Comparison of ENCODE assay signal across 20 cellular contexts in the genomic region with DNA sequence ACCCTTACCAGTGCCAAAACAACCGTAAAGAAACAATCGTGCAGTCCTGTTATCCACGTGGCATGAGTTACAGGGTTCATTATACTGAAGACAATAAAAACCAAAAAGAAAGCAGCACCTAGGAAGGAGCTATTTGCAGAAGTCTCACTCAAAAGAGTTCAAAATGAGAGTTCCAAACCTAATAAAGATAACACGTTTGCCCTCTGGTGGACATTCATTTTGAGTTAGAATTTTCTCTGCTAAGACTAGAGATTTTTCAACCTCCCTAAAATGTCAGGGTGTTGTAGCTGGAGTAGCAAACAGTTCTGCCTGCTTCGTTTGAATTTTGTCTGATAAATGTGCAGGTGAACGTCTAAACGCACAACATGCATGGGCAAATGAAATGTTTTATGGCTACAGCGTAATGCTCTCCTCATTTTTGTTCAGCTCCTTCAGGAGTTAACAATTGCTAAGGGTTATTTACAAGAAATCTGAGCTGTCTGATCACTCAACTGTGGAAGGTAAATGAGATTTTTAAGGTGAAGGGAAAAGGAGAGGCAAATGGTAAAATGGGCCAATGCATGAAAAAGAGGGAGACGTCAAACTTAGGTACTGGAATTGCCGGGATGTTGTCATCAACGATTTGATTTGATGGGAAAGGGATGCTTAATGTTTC.
A peak's percentile ranks its signal among the peaks of the same experiment; 100 is the strongest.
DNase-seq lines count a peak whose midpoint lies in the region; ATAC-seq, FAIRE-seq and TF ChIP-seq lines count a peak whose summit lies in the region.
"Had no signal": no experiment of that assay in that cellular context is flagged by ENCODE, and none has a peak within 500 bp of the region (broad histone marks: within the 10 kb centered on the region; RNA-seq: fewer than 3 reads in every experiment).

No MANE protein-coding gene starts in this region.

- H3K9me3 ChIP-seq in astrocyte (ENCODE audit: insufficient read depth, low read depth, low read length) = no peaks in the 10 kb centered on the region
- H3K9me3 ChIP-seq in SJCRH30 (replicated peaks) = no peaks in the 10 kb centered on the region
- H3K9me3 ChIP-seq: left lung had no signal

- in situ Hi-C loops in ACHN (cut with HindIII; ENCODE audit: low pct_ligation_motif_present, low pct_unique_long_range_greater_than_20kb, low sequenced_read_pairs) = no loop called here

- no peak for ATAC-seq in HG03025 (IDR thresholded peaks at IDR 0.05; ENCODE audit: low FRiP score, unreplicated experiment)
- ATAC-seq in GM21717 (IDR thresholded peaks at IDR 0.05; ENCODE audit: unreplicated experiment) = no peak
- ATAC-seq: left lung had no signal

- no peak overlapping the region for H3K4me2 ChIP-seq in astrocyte (ENCODE audit: low read length)

- H3K9ac ChIP-seq in astrocyte (ENCODE audit: low read length) = no peak overlapping the region

- H3K4me3 Mint-ChIP-seq in astrocyte (ENCODE audit: unreplicated experiment) = no peak overlapping the region

- no peak overlapping the region for H3K4me3 ChIP-seq in astrocyte (ENCODE audit: insufficient read depth, low read depth, low read length)
- H3K4me3 ChIP-seq in SJCRH30 = no peak overlapping the region
- H3K4me3 ChIP-seq: left lung had no signal

- no peaks in the 10 kb centered on the region for H3K9me3 Mint-ChIP-seq in astrocyte (ENCODE audit: unreplicated experiment)

- H3K36me3 Mint-ChIP-seq in astrocyte (ENCODE audit: low read depth, unreplicated experiment) = no peaks in the 10 kb centered on the region

- DNase-seq in ACHN (peak; percentile 33), NAMALWA (ENCODE audit: low spot score) (peak; percentile 23), astrocyte (ENCODE audit: low read depth) (peak; percentile 2), medulla oblongata (ENCODE audit: extremely low spot score) (peak; percentile 23), activated gamma-delta T cell (lab: John Stamatoyannopoulos, UW) (no peak), SJCRH30 (no peak)
- DNase-seq: activated CD4-positive, CD25-positive, alpha-beta regulatory T cell treated with anti-CD3 and anti-CD28 coated beads, Interleukin-2, amount 50 U/mL, for 72 hours; activated T-cell treated with anti-CD3 and anti-CD28 coated beads, Interleukin-2, amount 50 U/mL, for 48 hours; anterior cingulate cortex; GOT3; left lung; NCI-H1048; NCI-H524; nucleus accumbens; stimulated activated CD4-positive, alpha-beta T cell treated with anti-CD3 and anti-CD28 coated beads, Interleukin-15, amount 100 ng/mL, for 24 hours; SW 1271 had no signal

- H3K27ac ChIP-seq in astrocyte (ENCODE audit: low read depth, low read length) (no peak overlapping the region), SJCRH30 (no peak overlapping the region)
- H3K27ac ChIP-seq: left lung had no signal

- peaks cover 7% of the 10 kb centered on the region for H3K27me3 Mint-ChIP-seq in astrocyte (ENCODE audit: low read depth, unreplicated experiment)

- TF ChIP-seq CTCF in astrocyte (IDR thresholded peaks at IDR 0.05; ENCODE audit: insufficient read depth, low read depth, low read length) = peak; percentile 36

- H3K4me1 Mint-ChIP-seq in astrocyte (ENCODE audit: low read depth, unreplicated experiment) = no peaks in the 10 kb centered on the region

- H3K4me1 ChIP-seq in astrocyte (ENCODE audit: insufficient read depth, low read length) (no peaks in the 10 kb centered on the region), SJCRH30 (no peaks in the 10 kb centered on the region)
- H3K4me1 ChIP-seq: left lung had no signal

- no peaks in the 10 kb centered on the region for H3K27me3 ChIP-seq in astrocyte (ENCODE audit: insufficient read depth, low read length)
- no peaks in the 10 kb centered on the region for H3K27me3 ChIP-seq in SJCRH30
- H3K27me3 ChIP-seq: left lung had no signal

- no peaks in the 10 kb centered on the region for H3K79me2 ChIP-seq in astrocyte (ENCODE audit: insufficient read depth, low read length)

- H4K20me1 ChIP-seq in astrocyte (ENCODE audit: insufficient read depth, low read length) = no peaks in the 10 kb centered on the region

- no peak for FAIRE-seq in astrocyte (lab: Jason Lieb, UNC)
- FAIRE-seq: endometrium, GM12891 had no signal

- no peak overlapping the region for H3K27ac Mint-ChIP-seq in astrocyte (ENCODE audit: unreplicated experiment)

- no peak overlapping the region for H2AFZ ChIP-seq in astrocyte (ENCODE audit: low read depth, low read length)

- no peaks in the 10 kb centered on the region for H3K36me3 ChIP-seq in astrocyte (ENCODE audit: insufficient read depth, low read length)
- H3K36me3 ChIP-seq in SJCRH30 = no peaks in the 10 kb centered on the region
- H3K36me3 ChIP-seq: left lung had no signal

Comparison
In these comparisons a context has a peak if more than half of its experiments do, and no peak if none do; other contexts are left out.
1. DNase-seq: peak in ACHN (single experiment), NAMALWA (single experiment), astrocyte (single experiment) and medulla oblongata (single experiment); none in activated gamma-delta T cell (single experiment) and SJCRH30 (0 of 2).